19 cellular contexts compared by ENCODE assay signal in the genomic region with DNA sequence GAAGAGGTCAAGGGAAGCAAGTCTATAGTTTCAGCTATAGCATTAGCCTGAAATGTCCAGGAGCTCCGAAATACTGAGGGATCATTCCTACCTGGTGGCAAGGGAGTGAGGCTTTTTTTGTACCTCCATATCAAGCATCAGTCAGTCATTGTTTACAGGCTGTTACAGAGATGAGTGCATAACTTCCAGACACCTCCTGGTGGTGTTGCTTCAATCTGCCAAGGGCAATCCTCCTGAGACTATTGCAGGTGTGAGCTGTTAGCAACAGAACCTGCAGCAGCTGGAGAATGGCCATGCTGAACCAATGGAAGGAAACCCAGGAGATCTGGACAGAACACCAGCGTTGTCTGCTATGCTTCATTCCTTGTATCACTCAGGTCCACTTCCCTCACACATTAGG.
DNase-seq lines count a peak whose midpoint lies in the region; ATAC-seq and TF ChIP-seq lines count a peak whose summit lies in the region.
"Had no signal": no experiment of that assay in that cellular context is flagged by ENCODE, and none has a peak within 500 bp of the region (broad histone marks: within the 10 kb centered on the region; RNA-seq: fewer than 3 reads in every experiment).

No MANE protein-coding gene starts in this region.

- peak; percentile 19 for ATAC-seq in stimulated activated effector memory CD8-positive, alpha-beta T cell treated with anti-CD3 and anti-CD28 coated beads, Interleukin-12 subunit alpha, Interleukin-12 subunit beta, amount 100 ng/mL, for 72 hours
- no peak for ATAC-seq in CD4-positive, alpha-beta T cell (ENCODE audit: poor library complexity)
- ATAC-seq: CD8-positive, alpha-beta T cell had no signal

- no peak overlapping the region for H3K27ac Mint-ChIP-seq in endodermal cell
- no peak overlapping the region for H3K27ac Mint-ChIP-seq in stimulated activated effector memory CD8-positive, alpha-beta T cell treated with anti-CD3 and anti-CD28 coated beads, Interleukin-12 subunit alpha, Interleukin-12 subunit beta, amount 100 ng/mL, for 72 hours
- no peak overlapping the region for H3K27ac Mint-ChIP-seq in CD4-positive, alpha-beta T cell
- H3K27ac Mint-ChIP-seq: CD8-positive, alpha-beta T cell had no signal

- intact Hi-C loops in CD4-positive, alpha-beta T cell (cut with DNase I, micrococcal nuclease) = no loop called here

- H3K27ac ChIP-seq in endodermal cell (ENCODE audit: low read depth, low read length) = no peak overlapping the region
- H3K27ac ChIP-seq in CD4-positive, alpha-beta T cell (ENCODE audit: low read depth, low read length) = no peak overlapping the region
- H3K27ac ChIP-seq: HL-60 had no signal

- no peaks in the 10 kb centered on the region for H3K9me3 ChIP-seq in endodermal cell (ENCODE audit: control insufficient read depth, low read length)
- no peaks in the 10 kb centered on the region for H3K9me3 ChIP-seq in CD4-positive, alpha-beta T cell (ENCODE audit: control insufficient read depth, low read length)
- H3K9me3 ChIP-seq: BE2C had no signal

- H3K4me3 Mint-ChIP-seq in endodermal cell = no peak overlapping the region
- no peak overlapping the region for H3K4me3 Mint-ChIP-seq in stimulated activated effector memory CD8-positive, alpha-beta T cell treated with anti-CD3 and anti-CD28 coated beads, Interleukin-12 subunit alpha, Interleukin-12 subunit beta, amount 100 ng/mL, for 72 hours
- no peak overlapping the region for H3K4me3 Mint-ChIP-seq in CD4-positive, alpha-beta T cell
- H3K4me3 Mint-ChIP-seq: CD8-positive, alpha-beta T cell had no signal

- 86 to 100% methylated on average over 1 to 2 of the region's 2 CpGs for WGBS in endodermal cell (ENCODE audit: insufficient coverage in 1 of 2, insufficient read length in 1 of 2), 2 experiments

- H3K4me1 ChIP-seq in endodermal cell (ENCODE audit: control insufficient read depth, insufficient read depth, low read length) = no peaks in the 10 kb centered on the region
- H3K4me1 ChIP-seq: BE2C had no signal

- no peaks in the 10 kb centered on the region for H3K27me3 Mint-ChIP-seq in endodermal cell (ENCODE audit: insufficient read depth)
- H3K27me3 Mint-ChIP-seq in CD4-positive, alpha-beta T cell = peaks cover 45% of the 10 kb centered on the region

- CTCF ChIA-PET in CD4-positive, alpha-beta T cell (lab: Charles Lee) = no interaction called here

- TF ChIP-seq CTCF in endodermal cell (conservative IDR thresholded peaks at IDR 0.05) = peak; percentile 54
- TF ChIP-seq CTCF in CD4-positive, alpha-beta T cell (IDR thresholded peaks at IDR 0.05) = no peak

- no peak overlapping the region for H3K4me3 ChIP-seq in endodermal cell (ENCODE audit: low read length)

- no peaks in the 10 kb centered on the region for H3K36me3 ChIP-seq in endodermal cell (ENCODE audit: control insufficient read depth, insufficient read depth, low read length)
- H3K36me3 ChIP-seq: BE2C had no signal

- H3K27me3 ChIP-seq in endodermal cell (ENCODE audit: control insufficient read depth, insufficient read depth, low read length, poor library complexity, severe bottlenecking) = no peaks in the 10 kb centered on the region
- no peaks in the 10 kb centered on the region for H3K27me3 ChIP-seq in CD4-positive, alpha-beta T cell (ENCODE audit: control insufficient read depth, insufficient read depth, low read length)
- H3K27me3 ChIP-seq: BE2C had no signal

- no peaks in the 10 kb centered on the region for H3K9me3 Mint-ChIP-seq in endodermal cell
- H3K9me3 Mint-ChIP-seq in stimulated activated effector memory CD8-positive, alpha-beta T cell treated with anti-CD3 and anti-CD28 coated beads, Interleukin-12 subunit alpha, Interleukin-12 subunit beta, amount 100 ng/mL, for 72 hours = no peaks in the 10 kb centered on the region
- H3K9me3 Mint-ChIP-seq in CD4-positive, alpha-beta T cell = no peaks in the 10 kb centered on the region
- H3K9me3 Mint-ChIP-seq: CD8-positive, alpha-beta T cell had no signal

- H3K9ac ChIP-seq in endodermal cell (ENCODE audit: extremely low read depth, low read length, poor library complexity, severe bottlenecking) = no peak overlapping the region

- H3K4me1 Mint-ChIP-seq in endodermal cell = peaks cover 4% of the 10 kb centered on the region
- H3K4me1 Mint-ChIP-seq in stimulated activated effector memory CD8-positive, alpha-beta T cell treated with anti-CD3 and anti-CD28 coated beads, Interleukin-12 subunit alpha, Interleukin-12 subunit beta, amount 100 ng/mL, for 72 hours = no peaks in the 10 kb centered on the region
- no peaks in the 10 kb centered on the region for H3K4me1 Mint-ChIP-seq in CD4-positive, alpha-beta T cell (ENCODE audit: low read depth)

- POLR2A ChIA-PET in CD4-positive, alpha-beta T cell (lab: Charles Lee) = no interaction called here

- no peaks in the 10 kb centered on the region for H3K36me3 Mint-ChIP-seq in endodermal cell (ENCODE audit: low read depth)
- H3K36me3 Mint-ChIP-seq in stimulated activated effector memory CD8-positive, alpha-beta T cell treated with anti-CD3 and anti-CD28 coated beads, Interleukin-12 subunit alpha, Interleukin-12 subunit beta, amount 100 ng/mL, for 72 hours = no peaks in the 10 kb centered on the region
- no peaks in the 10 kb centered on the region for H3K36me3 Mint-ChIP-seq in CD4-positive, alpha-beta T cell (ENCODE audit: low read depth)
- H3K36me3 Mint-ChIP-seq: CD8-positive, alpha-beta T cell had no signal

- DNase-seq in NCI-H345 (lab: John Stamatoyannopoulos, UW) = peak; percentile 12
- DNase-seq in NCI-H345 treated with DMSO at 0.1 percent for 48 hours (lab: John Stamatoyannopoulos, UW; ENCODE audit: unreplicated experiment) = no peak
- DNase-seq in NCI-H2171 (lab: John Stamatoyannopoulos, UW) = peak; percentile 68
- DNase-seq in endodermal cell = peak; percentile 52
- DNase-seq in stimulated activated effector memory CD8-positive, alpha-beta T cell treated with anti-CD3 and anti-CD28 coated beads, Interleukin-12 subunit alpha, Interleukin-12 subunit beta, amount 100 ng/mL, for 72 hours (ENCODE audit: low spot score in 2 of 2) = no peak
- no peak for DNase-seq in UCSD-AML1 (lab: John Stamatoyannopoulos, UW; ENCODE audit: unreplicated experiment)
- DNase-seq in CD4-positive, alpha-beta T cell = no peak
- DNase-seq: BE2C; CD8-positive, alpha-beta T cell; EL; HCEC 1CT; KBM-7; NCI-H1092; NCI-H2029 treated with DMSO at 0.1 percent for 48 hours; NCI-H510A treated with DMSO at 0.1 percent for 48 hours; NK-92 treated with Interleukin-12 subunit alpha and Interleukin-12 subunit beta, amount 100 ng/mL, for 24 hours; OCI-M1; T-helper 9 cell had no signal

Comparison
In these comparisons a context has a peak if more than half of its experiments do, and no peak if none do; other contexts are left out.
1. DNase-seq: peak in NCI-H345 (single experiment), NCI-H2171 (single experiment) and endodermal cell (single experiment); none in NCI-H345 treated with DMSO at 0.1 percent for 48 hours (single experiment), stimulated activated effector memory CD8-positive, alpha-beta T cell treated with anti-CD3 and anti-CD28 coated beads, Interleukin-12 subunit alpha, Interleukin-12 subunit beta, amount 100 ng/mL, for 72 hours (0 of 2), UCSD-AML1 (single experiment) and CD4-positive, alpha-beta T cell (0 of 10).